Comparison of ENCODE assay signal across 17 cellular contexts in genomic region chr3:150172356-150172755, GRCh38.
DNase-seq lines count a peak whose midpoint lies in the region.
"Had no signal": no experiment of that assay in that cellular context is flagged by ENCODE, and none has a peak within 500 bp of the region (broad histone marks: within the 10 kb centered on the region; RNA-seq: fewer than 3 reads in every experiment).

No MANE protein-coding gene starts in this region.

- H2BK15ac ChIP-seq in neuronal stem cell (ENCODE audit: low read length), result no peak overlapping the region

- H3K9me3 ChIP-seq in neuronal stem cell (replicated peaks in 1 of 2; ENCODE audit: control insufficient read depth in 2 of 2, insufficient read depth in 1 of 2, low read depth in 1 of 2, low read length in 2 of 2), result no peaks in the 10 kb centered on the region
- H3K9me3 ChIP-seq: BLaER1 had no signal

- H2BK5ac ChIP-seq in neuronal stem cell (ENCODE audit: low read length), result no peak overlapping the region

- H3K4ac ChIP-seq in neuronal stem cell (ENCODE audit: low read length), result no peak overlapping the region

- H3K4me2 ChIP-seq in neuronal stem cell (ENCODE audit: insufficient read depth, low read length, poor library complexity, severe bottlenecking), result no peak overlapping the region
- H3K4me2 ChIP-seq: BLaER1 had no signal

- peak overlapping the region; percentile 20 for H2AFZ ChIP-seq in neuronal stem cell (ENCODE audit: low read length)

- H3K9ac ChIP-seq in neuronal stem cell (ENCODE audit: low read depth, low read length, poor library complexity), result no peak overlapping the region
- H3K9ac ChIP-seq: BLaER1 had no signal

- H3K4me3 ChIP-seq in neuronal stem cell (ENCODE audit: low read length in 2 of 2), result no peak overlapping the region
- H3K4me3 ChIP-seq: BLaER1 had no signal

- H3K27ac ChIP-seq in neuronal stem cell (replicated peaks; ENCODE audit: low read length), result no peak overlapping the region
- H3K27ac ChIP-seq: BLaER1, HL-60 had no signal

- H3K14ac ChIP-seq in neuronal stem cell (ENCODE audit: low read length), result no peak overlapping the region

- no peaks in the 10 kb centered on the region for H3K27me3 ChIP-seq in neuronal stem cell (ENCODE audit: control insufficient read depth in 3 of 3, insufficient read depth in 3 of 3, low read depth in 1 of 3, low read length in 3 of 3)
- H3K27me3 ChIP-seq: BLaER1 had no signal

- H3K36me3 ChIP-seq in neuronal stem cell (replicated peaks in 1 of 2; ENCODE audit: control insufficient read depth in 2 of 2, insufficient read depth in 2 of 2, low read length in 2 of 2), result no peaks in the 10 kb centered on the region
- H3K36me3 ChIP-seq: BLaER1 had no signal

- no CpG with 5 or more reads among the region's 2 CpGs for WGBS in neuronal stem cell (ENCODE audit: extremely low coverage in 2 of 2, insufficient read length in 2 of 2, insufficient replicate concordance in 1 of 2), 2 donors

- no peaks in the 10 kb centered on the region for H3K79me1 ChIP-seq in neuronal stem cell (ENCODE audit: low read depth, low read length)

- no peak overlapping the region for H3K18ac ChIP-seq in neuronal stem cell (ENCODE audit: low read length)

- no peak overlapping the region for H3K23ac ChIP-seq in neuronal stem cell (ENCODE audit: low read depth, low read length, poor library complexity)

- H2BK120ac ChIP-seq in neuronal stem cell (ENCODE audit: low read depth, low read length), result no peak overlapping the region

- no peak overlapping the region for H2BK12ac ChIP-seq in neuronal stem cell (ENCODE audit: low read length)

- peak; percentile 22 for DNase-seq in ELF-1 (ENCODE audit: low read depth, low spot score)
- DNase-seq in NCI-H524 (lab: John Stamatoyannopoulos, UW), result peak; percentile 42 to 58
- DNase-seq in foreskin melanocyte, result peak; percentile 42
- DNase-seq in neuronal stem cell (ENCODE audit: low spot score), result no peak
- DNase-seq in effector CD8-positive, alpha-beta T cell (lab: John Stamatoyannopoulos, UW), result no peak
- no peak for DNase-seq in NCI-H1105 treated with DMSO at 0.1 percent for 48 hours (lab: John Stamatoyannopoulos, UW)
- DNase-seq in putamen (ENCODE audit: low spot score), result no peak
- no peak for DNase-seq in NCI-H2081 treated with DMSO at 0.1 percent for 48 hours (lab: John Stamatoyannopoulos, UW)
- DNase-seq: 8988T; Calu3; CD4-positive, alpha-beta memory T cell; GDM1; GOT3; H7; HFFc6 had no signal

- H2AK5ac ChIP-seq in neuronal stem cell (ENCODE audit: low read depth, low read length), result no peak overlapping the region

- no peak overlapping the region for H4K91ac ChIP-seq in neuronal stem cell (ENCODE audit: low read depth, low read length, poor library complexity)

- H4K8ac ChIP-seq in neuronal stem cell (ENCODE audit: low read depth, low read length), result no peak overlapping the region

- H3K4me1 ChIP-seq in neuronal stem cell (ENCODE audit: control insufficient read depth in 2 of 2, insufficient read depth in 1 of 2, low read depth in 1 of 2, low read length in 2 of 2), result peaks cover 3 to 4% of the 10 kb centered on the region in 2 donors
- H3K4me1 ChIP-seq: BLaER1 had no signal

Comparison
In these comparisons a context has a peak if more than half of its experiments do, and no peak if none do; other contexts are left out.
1. DNase-seq: peak in ELF-1 (single experiment), NCI-H524 (2 of 2) and foreskin melanocyte (single experiment); none in neuronal stem cell (single experiment), effector CD8-positive, alpha-beta T cell (single experiment), NCI-H1105 treated with DMSO at 0.1 percent for 48 hours (single experiment), putamen (single experiment) and NCI-H2081 treated with DMSO at 0.1 percent for 48 hours (single experiment).